Comparison of ENCODE assay signal across 8 cellular contexts in the genomic region with DNA sequence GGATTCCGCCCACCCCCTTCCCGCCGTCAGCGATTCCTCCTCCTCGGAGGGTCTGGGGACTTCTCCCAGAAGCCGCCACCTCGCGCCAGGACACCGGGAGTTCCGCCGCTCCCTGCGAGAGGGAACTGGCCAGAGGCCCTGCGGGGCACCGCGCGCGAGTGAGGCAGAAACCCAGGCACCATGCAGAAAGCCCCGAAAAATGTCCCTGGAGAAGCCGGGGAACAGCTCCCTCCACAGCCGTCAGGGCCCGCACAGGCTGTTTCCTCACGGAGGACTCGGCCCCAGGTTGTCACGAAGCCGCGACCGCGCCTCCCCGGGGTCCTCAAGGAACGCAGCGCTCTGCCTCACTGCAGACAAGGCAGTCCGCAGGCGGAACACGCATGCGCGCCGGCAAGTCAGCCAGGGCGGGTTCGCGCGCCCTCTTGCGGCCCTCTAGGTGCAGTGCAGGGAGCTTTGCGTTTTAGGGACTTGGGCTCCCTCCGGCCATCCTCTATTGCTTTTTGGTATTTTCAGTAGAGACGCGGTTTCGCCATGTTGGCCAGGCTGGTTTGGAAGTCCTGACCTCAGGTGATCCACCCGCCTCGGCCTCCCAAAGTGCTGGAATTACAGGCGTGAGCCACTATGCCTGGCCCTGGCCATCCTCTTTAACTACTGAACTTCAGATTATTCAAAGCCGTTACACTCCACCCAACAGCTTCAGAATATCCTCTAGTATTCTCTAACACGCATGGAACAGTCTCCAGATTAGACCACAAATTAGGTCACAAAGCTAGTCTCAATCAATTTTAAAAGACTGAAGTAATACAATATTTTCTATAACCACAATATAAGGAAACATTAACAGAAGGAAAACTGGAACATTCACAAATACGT. TPM values are rescaled to one million over a fixed set of nuclear protein-coding genes. Genes with fewer than 3 reads are reported as not detected.
DNase-seq lines count a peak whose midpoint lies in the region; ATAC-seq and TF ChIP-seq lines count a peak whose summit lies in the region.

No MANE protein-coding gene starts in this region.

- no peaks in the 10 kb centered on the region for H3K4me1 ChIP-seq in OCI-LY3 (ENCODE audit: low read length)
- peaks cover 11% of the 10 kb centered on the region for H3K4me1 ChIP-seq in mononuclear cell (ENCODE audit: insufficient read depth, low read length)

- H3K9ac ChIP-seq in OCI-LY3 (ENCODE audit: low read length), result peak overlapping the region; percentile 35; the same call in 1 of the 2 replicates

- DNase-seq in CD1c-positive myeloid dendritic cell (ENCODE audit: extremely low spot score) (peak; percentile 96), HuH-7 (ENCODE audit: low spot score) (peak; percentile 87), activated T-cell treated with anti-CD3 and anti-CD28 coated beads for 24 hours (ENCODE audit: low read depth) (peak; percentile 91), epithelial cell of prostate (ENCODE audit: low read depth, low spot score) (peak; percentile 18)
- peak; percentile 85 to 87 for DNase-seq in stimulated activated CD8-positive, alpha-beta memory T cell treated with anti-CD3 and anti-CD28 coated beads, Interleukin-2, amount 100 ng/mL, for 1 hour (ENCODE audit: low read depth in 2 of 2)

- H3K27me3 ChIP-seq in OCI-LY3 (ENCODE audit: low read depth, low read length), result no peaks in the 10 kb centered on the region
- H3K27me3 ChIP-seq in mononuclear cell (ENCODE audit: insufficient read depth, low read length), result peaks cover 25% of the 10 kb centered on the region

- H2AFZ ChIP-seq in OCI-LY3 (ENCODE audit: low read depth, low read length), result peak overlapping the region; percentile 94

- peak; percentile 93 for ATAC-seq in GM21381 (IDR thresholded peaks at IDR 0.05; ENCODE audit: unreplicated experiment)

- no peaks in the 10 kb centered on the region for H3K36me3 ChIP-seq in OCI-LY3 (replicated peaks; ENCODE audit: low read depth, low read length)

- H3K79me2 ChIP-seq in OCI-LY3 (ENCODE audit: low read length), result no peaks in the 10 kb centered on the region

- no peak overlapping the region for H3K27ac ChIP-seq in OCI-LY3 (ENCODE audit: low read length)
- no peak overlapping the region for H3K27ac ChIP-seq in epithelial cell of prostate

- peak overlapping the region; percentile 84 for H3K4me2 ChIP-seq in OCI-LY3 (ENCODE audit: low read length)

- H4K20me1 ChIP-seq in OCI-LY3 (ENCODE audit: insufficient read depth, low read length), result no peaks in the 10 kb centered on the region

- peak overlapping the region; percentile 74 for H3K4me3 ChIP-seq in OCI-LY3 (ENCODE audit: low read length)
- peak overlapping the region; percentile 37 for H3K4me3 ChIP-seq in mononuclear cell (ENCODE audit: low read length)

- TF ChIP-seq CTCF in OCI-LY3 (IDR thresholded peaks at IDR 0.05; ENCODE audit: low read depth, low read length), result peak; percentile 69

- H3K9me3 ChIP-seq in OCI-LY3 (ENCODE audit: insufficient read depth, low read length) (no peaks in the 10 kb centered on the region), mononuclear cell (ENCODE audit: low read depth, low read length) (peaks cover 7% of the 10 kb centered on the region)

RNA-seq across cellular contexts. Expression of gene ZNF287, which starts 20.3 kb away (rescaled TPM):
- 3.3 TPM for total RNA-seq in mononuclear cell

Comparison
In these comparisons a context has a peak if more than half of its experiments do, and no peak if none do; other contexts are left out.
1. DNase-seq: peak in every context shown above with its lines; median percentile 96 in CD1c-positive myeloid dendritic cell; 91 in activated T-cell treated with anti-CD3 and anti-CD28 coated beads for 24 hours; 87 in HuH-7; 86 in stimulated activated CD8-positive, alpha-beta memory T cell treated with anti-CD3 and anti-CD28 coated beads, Interleukin-2, amount 100 ng/mL, for 1 hour; 18 in epithelial cell of prostate.